14 cellular contexts compared by ENCODE assay signal in the genomic region with DNA sequence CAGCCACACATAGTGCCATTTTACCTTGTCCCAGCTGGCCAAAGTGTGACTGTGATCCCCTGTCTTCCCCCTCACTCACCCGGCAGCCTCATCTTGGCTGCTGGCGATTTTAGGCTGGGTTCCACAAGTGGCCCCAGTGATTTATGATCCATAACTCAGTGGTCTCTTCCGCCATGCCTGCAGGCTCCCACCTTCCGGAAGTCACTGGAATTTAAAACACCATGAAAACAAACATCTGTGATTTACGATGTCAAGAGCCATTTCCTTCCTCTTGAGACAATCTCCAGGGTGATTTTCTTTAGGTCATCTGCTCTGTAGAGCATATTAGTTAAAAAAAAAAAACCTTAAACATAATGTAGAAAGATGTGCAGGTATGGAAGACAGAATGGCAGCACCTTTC.
DNase-seq lines count a peak whose midpoint lies in the region; ATAC-seq, FAIRE-seq and TF ChIP-seq lines count a peak whose summit lies in the region.
"Had no signal": no experiment of that assay in that cellular context is flagged by ENCODE, and none has a peak within 500 bp of the region (broad histone marks: within the 10 kb centered on the region; RNA-seq: fewer than 3 reads in every experiment).

No MANE protein-coding gene starts in this region.

- H3K4me3 Mint-ChIP-seq in activated naive CD4-positive, alpha-beta T cell treated with anti-CD3 and anti-CD28 coated beads, Interleukin-2, amount 10 ng/mL, durations not matched to agents 7 days and 5 days = no peak overlapping the region
- peak overlapping the region; percentile 59 for H3K4me3 Mint-ChIP-seq in type B pancreatic cell
- no peak overlapping the region for H3K4me3 Mint-ChIP-seq in neural progenitor cell

- ATAC-seq in HG02588 (IDR thresholded peaks at IDR 0.05; ENCODE audit: unreplicated experiment) = no peak
- ATAC-seq: left lobe of liver, upper lobe of right lung had no signal

- peak overlapping the region; percentile 86 to 92 for H3K4ac ChIP-seq in mesenchymal stem cell (ENCODE audit: low read depth in 1 of 2, low read length in 2 of 2)

- H3K23ac ChIP-seq in mesenchymal stem cell (ENCODE audit: low read length in 2 of 2) = no peak overlapping the region

- H3K4me1 Mint-ChIP-seq in activated naive CD4-positive, alpha-beta T cell treated with anti-CD3 and anti-CD28 coated beads, Interleukin-2, amount 10 ng/mL, durations not matched to agents 7 days and 5 days = no peaks in the 10 kb centered on the region
- peaks cover 11% of the 10 kb centered on the region for H3K4me1 Mint-ChIP-seq in type B pancreatic cell (ENCODE audit: unreplicated experiment)
- H3K4me1 Mint-ChIP-seq in neural progenitor cell = peaks cover 23% of the 10 kb centered on the region

- H3K79me1 ChIP-seq in mesenchymal stem cell (replicated peaks; ENCODE audit: low read length, poor library complexity, severe bottlenecking) = no peaks in the 10 kb centered on the region

- no peaks in the 10 kb centered on the region for H3F3A ChIP-seq in neural progenitor cell (ENCODE audit: low read depth)

- H3K27me3 Mint-ChIP-seq in activated naive CD4-positive, alpha-beta T cell treated with anti-CD3 and anti-CD28 coated beads, Interleukin-2, amount 10 ng/mL, durations not matched to agents 7 days and 5 days = peaks cover 30% of the 10 kb centered on the region
- H3K27me3 Mint-ChIP-seq in type B pancreatic cell (no peaks in the 10 kb centered on the region), neural progenitor cell (ENCODE audit: insufficient read depth, low read depth) (peaks cover 3% of the 10 kb centered on the region)

- H3K4me1 ChIP-seq in SJSA1 (replicated peaks) (peaks cover 83% of the 10 kb centered on the region), mesenchymal stem cell (ENCODE audit: control insufficient read depth, insufficient read depth, low read depth, low read length) (peaks cover 28% of the 10 kb centered on the region), neural progenitor cell (peaks cover 10% of the 10 kb centered on the region)

- no peaks in the 10 kb centered on the region for H3K9me3 Mint-ChIP-seq in activated naive CD4-positive, alpha-beta T cell treated with anti-CD3 and anti-CD28 coated beads, Interleukin-2, amount 10 ng/mL, durations not matched to agents 7 days and 5 days
- peaks cover 9% of the 10 kb centered on the region for H3K9me3 Mint-ChIP-seq in type B pancreatic cell
- no peaks in the 10 kb centered on the region for H3K9me3 Mint-ChIP-seq in neural progenitor cell

- H3K27ac ChIP-seq in SJSA1 = peak overlapping the region; percentile 92
- no peak overlapping the region for H3K27ac ChIP-seq in mesenchymal stem cell (ENCODE audit: low read length, poor library complexity, severe bottlenecking)
- H3K27ac ChIP-seq in neural progenitor cell = no peak overlapping the region
- H3K27ac ChIP-seq: neutrophil, upper lobe of right lung had no signal

- no peaks in the 10 kb centered on the region for H3K36me3 Mint-ChIP-seq in activated naive CD4-positive, alpha-beta T cell treated with anti-CD3 and anti-CD28 coated beads, Interleukin-2, amount 10 ng/mL, durations not matched to agents 7 days and 5 days
- H3K36me3 Mint-ChIP-seq in type B pancreatic cell (no peaks in the 10 kb centered on the region), neural progenitor cell (no peaks in the 10 kb centered on the region)

- H2BK12ac ChIP-seq in mesenchymal stem cell (ENCODE audit: low read length in 2 of 2) = peak overlapping the region; percentile 97 to 100

- peak overlapping the region; percentile 95 for H4K8ac ChIP-seq in mesenchymal stem cell (ENCODE audit: low read length)

- no peaks in the 10 kb centered on the region for H4K20me1 ChIP-seq in neural progenitor cell (ENCODE audit: low read depth)

- H3K36me3 ChIP-seq in SJSA1 (no peaks in the 10 kb centered on the region), mesenchymal stem cell (ENCODE audit: control insufficient read depth in 1 of 2, insufficient read depth in 2 of 2, low read depth in 1 of 2, low read length in 2 of 2) (no peaks in the 10 kb centered on the region), neural progenitor cell (no peaks in the 10 kb centered on the region)
- H3K36me3 ChIP-seq: adrenal gland, neutrophil, upper lobe of right lung had no signal

- peak overlapping the region; percentile 92 for H4K91ac ChIP-seq in mesenchymal stem cell (ENCODE audit: low read length)

- peak overlapping the region; percentile 4 for H3K27ac Mint-ChIP-seq in activated naive CD4-positive, alpha-beta T cell treated with anti-CD3 and anti-CD28 coated beads, Interleukin-2, amount 10 ng/mL, durations not matched to agents 7 days and 5 days
- H3K27ac Mint-ChIP-seq in type B pancreatic cell = peak overlapping the region; percentile 54
- no peak overlapping the region for H3K27ac Mint-ChIP-seq in neural progenitor cell

- H3K9me3 ChIP-seq in SJSA1 (replicated peaks) (no peaks in the 10 kb centered on the region), mesenchymal stem cell (ENCODE audit: control insufficient read depth, low read length) (no peaks in the 10 kb centered on the region), neural progenitor cell (ENCODE audit: low read depth) (no peaks in the 10 kb centered on the region)
- H3K9me3 ChIP-seq: adrenal gland, neutrophil, upper lobe of right lung had no signal

- H2BK15ac ChIP-seq in mesenchymal stem cell (ENCODE audit: low read depth, poor library complexity, severe bottlenecking) = peak overlapping the region; percentile 65

- H3K79me2 ChIP-seq in neural progenitor cell (ENCODE audit: low read depth) = no peaks in the 10 kb centered on the region

- H3K4me2 ChIP-seq in mesenchymal stem cell (ENCODE audit: low read length, poor library complexity, severe bottlenecking) (no peak overlapping the region), neural progenitor cell (no peak overlapping the region)

- peak overlapping the region; percentile 95 to 96 for H3K18ac ChIP-seq in mesenchymal stem cell (ENCODE audit: low read depth in 1 of 2, low read length in 2 of 2)

- H3K27me3 ChIP-seq in SJSA1 (replicated peaks) (no peaks in the 10 kb centered on the region), mesenchymal stem cell (ENCODE audit: control insufficient read depth in 1 of 2, insufficient read depth in 1 of 2, low read length in 2 of 2) (no peaks in the 10 kb centered on the region), neural progenitor cell (no peaks in the 10 kb centered on the region)
- H3K27me3 ChIP-seq: adrenal gland, neutrophil, upper lobe of right lung had no signal

- no peak for FAIRE-seq in urothelium cell line (lab: Jason Lieb, UNC)

- H3K4me3 ChIP-seq in SJSA1 (no peak overlapping the region), mesenchymal stem cell (ENCODE audit: insufficient read depth in 1 of 2, low read depth in 1 of 2, low read length in 2 of 2) (no peak overlapping the region), neural progenitor cell (no peak overlapping the region)
- H3K4me3 ChIP-seq: adrenal gland, upper lobe of right lung had no signal

- WGBS in mesenchymal stem cell = 9% methylated on average over 5 of the region's 5 CpGs

- peak overlapping the region; percentile 85 for H2AK5ac ChIP-seq in mesenchymal stem cell (ENCODE audit: low read length, severe bottlenecking)

- DNase-seq in activated naive CD4-positive, alpha-beta T cell treated with anti-CD3 and anti-CD28 coated beads, Interleukin-2, amount 10 ng/mL, durations not matched to agents 7 days and 5 days = no peak
- no peak for DNase-seq in activated naive CD4-positive, alpha-beta T cell treated with anti-CD3 and anti-CD28 coated beads, Interleukin-2, amount 50 U/mL, for 16 hours
- DNase-seq in SJSA1 (ENCODE audit: low read depth in 1 of 2, low spot score in 2 of 2) = no peak
- peak; percentile 58 for DNase-seq in mesenchymal stem cell
- no peak for DNase-seq in type B pancreatic cell (ENCODE audit: extremely low spot score, unreplicated experiment)
- no peak for DNase-seq in urothelium cell line (ENCODE audit: low spot score)
- DNase-seq in neural progenitor cell (ENCODE audit: low spot score) = no peak
- DNase-seq: adrenal gland, NCI-H1092 treated with DMSO at 0.1 percent for 48 hours, NCI-H510A, upper lobe of right lung had no signal

- no peak for TF ChIP-seq CTCF in type B pancreatic cell (conservative IDR thresholded peaks at IDR 0.05)
- no peak for TF ChIP-seq CTCF in neural progenitor cell (IDR thresholded peaks at IDR 0.05)

- H3K14ac ChIP-seq in mesenchymal stem cell (ENCODE audit: low read length in 2 of 2) = peak overlapping the region in 1 of 2 experiments; percentile 69

- H2AFZ ChIP-seq in mesenchymal stem cell (ENCODE audit: low read depth, low read length) (peak overlapping the region; percentile 36), neural progenitor cell (replicated peaks) (no peak overlapping the region)

- H3K9ac ChIP-seq in mesenchymal stem cell (ENCODE audit: low read length) (peak overlapping the region; percentile 55), neural progenitor cell (no peak overlapping the region)

- CTCF ChIA-PET in activated naive CD4-positive, alpha-beta T cell treated with anti-CD3 and anti-CD28 coated beads, Interleukin-2, amount 10 ng/mL, durations not matched to agents 7 days and 5 days (lab: Charles Lee) = interaction anchor here (0.6 to 0.7 kb wide), 2 partner anchors 13 to 191 kb away, joined by 3 read pairs; no protein-coding TSS in a partner anchor

- H2BK5ac ChIP-seq in mesenchymal stem cell (ENCODE audit: low read depth, low read length, poor library complexity, severe bottlenecking) = no peak overlapping the region

- H2BK120ac ChIP-seq in mesenchymal stem cell (ENCODE audit: low read depth, low read length) = peak overlapping the region; percentile 88
